Comparison of ENCODE assay signal across 8 cellular contexts in genomic region chr16:25126086-25126666, GRCh38. TPM values are rescaled to one million over a fixed set of nuclear protein-coding genes. Genes with fewer than 3 reads are reported as not detected.
DNase-seq lines count a peak whose midpoint lies in the region; ATAC-seq, FAIRE-seq and TF ChIP-seq lines count a peak whose summit lies in the region.
"Not testable (repeated sequence)": the region's sequence is repeated elsewhere in the genome, so short reads cannot be mapped to it uniquely, and the experiment has no call there.

No MANE protein-coding gene starts in this region.

- H3K4me1 ChIP-seq in ACC112 (ENCODE audit: control insufficient read depth, insufficient read depth, low read length, unreplicated experiment): peaks cover 12% of the 10 kb centered on the region
- H3K4me1 ChIP-seq in H9 (ENCODE audit: insufficient read depth, low read length); H1 (replicated peaks in 1 of 4; ENCODE audit: control insufficient read depth in 3 of 4, insufficient read depth in 4 of 4, low read length in 3 of 4); right cardiac atrium (ENCODE audit: control insufficient read depth, insufficient read depth, low read length): not testable (repeated sequence)

- not testable (repeated sequence) for H2AFZ ChIP-seq in ACC112 (ENCODE audit: low read length, unreplicated experiment); H9 (ENCODE audit: low read length); H1 (ENCODE audit: low read length)

- H2BK120ac ChIP-seq in H9 (ENCODE audit: low read depth, low read length, poor library complexity, severe bottlenecking); H1 (replicated peaks; ENCODE audit: low read depth, low read length): not testable (repeated sequence)

- ATAC-seq in SK-N-SH treated with all-trans-retinoic acid at 6 μM for 48 hours (peak; percentile 47), right cardiac atrium (peak; percentile 68 to 75)
- ATAC-seq in activated T-helper 17 cell treated with anti-CD3 and anti-CD28 coated beads, Interleukin-2, amount 50 U/mL, for 72 hours (replicated peaks): peak; percentile 22
- not testable (repeated sequence) for ATAC-seq in naive thymus-derived CD8-positive, alpha-beta T cell
- ATAC-seq in stimulated activated naive CD8-positive, alpha-beta T cell treated with anti-CD3 and anti-CD28 coated beads, Interleukin-15, amount 100 ng/mL, for 72 hours: peak; percentile 42

- H2BK15ac ChIP-seq in H9 (ENCODE audit: low read depth, low read length); H1 (ENCODE audit: low read length): not testable (repeated sequence)

- H3K4me2 ChIP-seq in H9 (ENCODE audit: insufficient read depth, insufficient read length, low read length); H1 (ENCODE audit: insufficient read depth in 1 of 2, low read depth in 2 of 2, low read length in 2 of 2): not testable (repeated sequence)

- CTCF ChIA-PET in H1 (lab: Charles Lee; ENCODE audit: partially characterized antibody): interaction anchor here (1.0 to 1.8 kb wide), 5 partner anchors 12 to 98 kb away, joined by 3 to 6 read pairs (median 3); no protein-coding TSS in a partner anchor

- H2BK12ac ChIP-seq in H9 (ENCODE audit: insufficient read length, low read depth, low read length); H1 (ENCODE audit: low read depth, low read length): not testable (repeated sequence)

- intact Hi-C loops in right cardiac atrium (cut with DNase I): loop anchor here in 2 of 4 donors (5.0 to 10.0 kb wide), 2 partner anchors 74 to 99 kb away; no protein-coding TSS in a partner anchor

- not testable (repeated sequence) for H3K4ac ChIP-seq in H9 (ENCODE audit: low read depth, low read length); H1 (replicated peaks; ENCODE audit: insufficient read length, low read depth, low read length)

- not testable (repeated sequence) for H4K5ac ChIP-seq in H9 (ENCODE audit: insufficient read length, low read depth, low read length); H1 (ENCODE audit: insufficient read length, low read depth, low read length)

- POLR2A ChIA-PET in H1 (lab: Charles Lee; ENCODE audit: partially characterized antibody): interaction anchor here (1.2 kb wide), 1 partner anchor 11 kb away, joined by 5 read pairs; no protein-coding TSS in a partner anchor
- POLR2A ChIA-PET in naive thymus-derived CD8-positive, alpha-beta T cell (lab: Charles Lee): not testable (repeated sequence)

- not testable (repeated sequence) for H3K9ac ChIP-seq in H9 (ENCODE audit: extremely low read depth, insufficient read length, low read length); H1 (replicated peaks in 1 of 4; ENCODE audit: extremely low read depth in 1 of 4, low read depth in 3 of 4, low read length in 3 of 4)

- not testable (repeated sequence) for TF ChIP-seq RAD21 in H1 (IDR thresholded peaks at IDR 0.05 in 1 of 2, conservative IDR thresholded peaks at IDR 0.05 in 1 of 2; ENCODE audit: low read depth in 2 of 2, low read length in 2 of 2)

- H4K8ac ChIP-seq in H9 (replicated peaks; ENCODE audit: insufficient read length, low read depth, low read length): not testable (repeated sequence)
- peak overlapping the region; percentile 74 for H4K8ac ChIP-seq in H1 (ENCODE audit: extremely low read depth, insufficient read depth, low read length)

- H3K56ac ChIP-seq in H9 (ENCODE audit: insufficient read length, low read depth, low read length); H1 (replicated peaks; ENCODE audit: insufficient read length, low read depth, low read length): not testable (repeated sequence)

- not testable (repeated sequence) for H3K23ac ChIP-seq in H9 (ENCODE audit: insufficient read length, low read depth, low read length); H1 (ENCODE audit: insufficient read length)

- H3K36me3 Mint-ChIP-seq in H9 (ENCODE audit: insufficient read depth in 1 of 3, low read depth in 3 of 3): peaks cover 7 to 23% (median 17%) of the 10 kb centered on the region in 3 experiments; a peak in 6 of 7 replicates
- peaks cover 50% of the 10 kb centered on the region for H3K36me3 Mint-ChIP-seq in activated T-helper 17 cell treated with anti-CD3 and anti-CD28 coated beads, Interleukin-2, amount 50 U/mL, for 72 hours (ENCODE audit: low read depth)
- H3K36me3 Mint-ChIP-seq in naive thymus-derived CD8-positive, alpha-beta T cell: peaks cover 0 to 45% (median 13%) of the 10 kb centered on the region in 3 donors

- H3K9me3 ChIP-seq in H9 (ENCODE audit: control insufficient read depth, low read depth, low read length); H1 (ENCODE audit: insufficient read depth in 2 of 2, low read depth in 1 of 2, low read length in 1 of 2); right cardiac atrium (ENCODE audit: control insufficient read depth, low read length): not testable (repeated sequence)

- H3K4me3 ChIP-seq in ACC112 (ENCODE audit: low read depth, low read length); H1 (ENCODE audit: extremely low read depth in 1 of 4, insufficient read depth in 2 of 4, low read depth in 3 of 4, low read length in 4 of 4); right cardiac atrium (ENCODE audit: low read length): not testable (repeated sequence)

- H4K20me1 ChIP-seq in H9 (ENCODE audit: control insufficient read depth, insufficient read depth, insufficient read length): not testable (repeated sequence)
- peaks cover 0 to 17% of the 10 kb centered on the region in 2 experiments for H4K20me1 ChIP-seq in H1 (replicated peaks in 1 of 2; ENCODE audit: control insufficient read depth in 1 of 2, insufficient read depth in 2 of 2, low read length in 2 of 2)

- H3K27ac ChIP-seq in ACC112 (ENCODE audit: low read depth, low read length): peak overlapping the region; percentile 43
- H3K27ac ChIP-seq in H9 (ENCODE audit: insufficient read length, low read depth, low read length); H1 (ENCODE audit: low read depth, low read length); right cardiac atrium (ENCODE audit: low read length): not testable (repeated sequence)

- not testable (repeated sequence) for H3K4me3 Mint-ChIP-seq in H9; stimulated activated naive CD8-positive, alpha-beta T cell treated with anti-CD3 and anti-CD28 coated beads, Interleukin-15, amount 100 ng/mL, for 72 hours
- H3K4me3 Mint-ChIP-seq in activated T-helper 17 cell treated with anti-CD3 and anti-CD28 coated beads, Interleukin-2, amount 50 U/mL, for 72 hours: peak overlapping the region; percentile 53
- H3K4me3 Mint-ChIP-seq in naive thymus-derived CD8-positive, alpha-beta T cell: peak overlapping the region in 1 of 10 donors; percentile 51

- DNase-seq in H9: peak; percentile 30
- not testable (repeated sequence) for DNase-seq in H1 (ENCODE audit: low read depth in 1 of 2, low spot score in 2 of 2); naive thymus-derived CD8-positive, alpha-beta T cell; stimulated activated naive CD8-positive, alpha-beta T cell treated with anti-CD3 and anti-CD28 coated beads, Interleukin-15, amount 100 ng/mL, for 72 hours
- DNase-seq in right cardiac atrium: peak in 1 of 3 donors; percentile 44

- H3K14ac ChIP-seq in H9 (ENCODE audit: insufficient read depth, low read length); H1 (ENCODE audit: insufficient read length): not testable (repeated sequence)

- not testable (repeated sequence) for H3K27me3 Mint-ChIP-seq in H9 (ENCODE audit: low read depth); activated T-helper 17 cell treated with anti-CD3 and anti-CD28 coated beads, Interleukin-2, amount 50 U/mL, for 72 hours; naive thymus-derived CD8-positive, alpha-beta T cell; stimulated activated naive CD8-positive, alpha-beta T cell treated with anti-CD3 and anti-CD28 coated beads, Interleukin-15, amount 100 ng/mL, for 72 hours

- not testable (repeated sequence) for TF ChIP-seq EP300 in H1 (IDR thresholded peaks at IDR 0.05; ENCODE audit: borderline replicate concordance in 1 of 2, low read depth in 2 of 2, low read length in 2 of 2)

- TF ChIP-seq POLR2A in H1 (IDR thresholded peaks at IDR 0.05; ENCODE audit: control extremely low read depth in 1 of 2, low read depth in 2 of 2, low read length in 2 of 2): not testable (repeated sequence)

- H3K9me3 Mint-ChIP-seq in H9; activated T-helper 17 cell treated with anti-CD3 and anti-CD28 coated beads, Interleukin-2, amount 50 U/mL, for 72 hours; naive thymus-derived CD8-positive, alpha-beta T cell; stimulated activated naive CD8-positive, alpha-beta T cell treated with anti-CD3 and anti-CD28 coated beads, Interleukin-15, amount 100 ng/mL, for 72 hours: not testable (repeated sequence)

- H2AK5ac ChIP-seq in H9 (ENCODE audit: insufficient read length, low read length); H1 (ENCODE audit: low read depth, low read length): not testable (repeated sequence)

- not testable (repeated sequence) for H2BK20ac ChIP-seq in H9 (ENCODE audit: low read depth, low read length, poor library complexity, severe bottlenecking); H1 (ENCODE audit: low read length)

- H3K18ac ChIP-seq in H9 (ENCODE audit: insufficient read length, low read depth, low read length); H1 (ENCODE audit: extremely low read depth, low read length): not testable (repeated sequence)

- no CpG with 5 or more reads among the region's 13 CpGs for WGBS in H9 (ENCODE audit: extremely low coverage, insufficient read length, low lambda C conversion rate)
- WGBS in H1 (ENCODE audit: extremely low coverage in 1 of 2, insufficient coverage in 1 of 2, insufficient read length in 1 of 2, insufficient replicate concordance in 2 of 2, low coverage in 1 of 2, low lambda C conversion rate in 2 of 2, missing lambda C conversion rate in 1 of 2), 2 experiments: 85% methylated on average over 13 of the region's 13 CpGs; no CpG with 5 or more reads in 1 of the 2 experiments
- whole genome bisulfite sequencing in right cardiac atrium: 79% methylated on average over 13 of the region's 13 CpGs

- not testable (repeated sequence) for H3K36me3 ChIP-seq in ACC112 (ENCODE audit: insufficient read depth, low read length)
- peaks cover 3 to 24% (median 4%) of the 10 kb centered on the region in 4 experiments; a peak in 6 of 8 replicates for H3K36me3 ChIP-seq in H1 (ENCODE audit: control insufficient read depth in 2 of 4, insufficient read depth in 4 of 4, low read length in 3 of 4)

- H4K91ac ChIP-seq in H9 (ENCODE audit: insufficient read length, low read depth, low read length); H1 (replicated peaks; ENCODE audit: insufficient read length, low read length): not testable (repeated sequence)

- not testable (repeated sequence) for H3K23me2 ChIP-seq in H9 (ENCODE audit: insufficient read length, low read depth, low read length, poor library complexity, severe bottlenecking); H1 (ENCODE audit: low read depth, low read length)

- not testable (repeated sequence) for H3K27me3 ChIP-seq in ACC112 (ENCODE audit: insufficient read depth, low read length); H9 (ENCODE audit: insufficient read depth, low read length); H1 (replicated peaks in 1 of 4; ENCODE audit: control insufficient read depth in 3 of 4, extremely low read depth in 1 of 4, insufficient read depth in 3 of 4, low read length in 3 of 4); right cardiac atrium (ENCODE audit: control insufficient read depth, insufficient read depth)

- peak overlapping the region in 2 of 3 experiments; percentile 16 to 38; a peak in 1 of 7 replicates for H3K27ac Mint-ChIP-seq in H9
- peak overlapping the region; percentile 90 for H3K27ac Mint-ChIP-seq in activated T-helper 17 cell treated with anti-CD3 and anti-CD28 coated beads, Interleukin-2, amount 50 U/mL, for 72 hours
- H3K27ac Mint-ChIP-seq in naive thymus-derived CD8-positive, alpha-beta T cell: peak overlapping the region in 6 of 10 donors; percentile 31 to 66 (median 50)
- H3K27ac Mint-ChIP-seq in stimulated activated naive CD8-positive, alpha-beta T cell treated with anti-CD3 and anti-CD28 coated beads, Interleukin-15, amount 100 ng/mL, for 72 hours: peak overlapping the region; percentile 56 to 84

- H3K79me2 ChIP-seq in ACC112 (ENCODE audit: control insufficient read depth, insufficient read depth, low read length, unreplicated experiment); H9 (ENCODE audit: insufficient read depth, low read length): not testable (repeated sequence)
- H3K79me2 ChIP-seq in H1 (ENCODE audit: control insufficient read depth in 1 of 2, insufficient read depth in 2 of 2, low read length in 2 of 2): peaks cover 0 to 34% of the 10 kb centered on the region in 2 experiments; a peak in 2 of 4 replicates

- not testable (repeated sequence) for TF ChIP-seq CTCF in H9 (conservative IDR thresholded peaks at IDR 0.05); H1 (IDR thresholded peaks at IDR 0.05; ENCODE audit: control extremely low read depth in 1 of 3, insufficient read depth in 1 of 3, low read depth in 1 of 3, low read length in 3 of 3)

- not testable (repeated sequence) for H3K4me1 Mint-ChIP-seq in H9
- peaks cover 26% of the 10 kb centered on the region for H3K4me1 Mint-ChIP-seq in activated T-helper 17 cell treated with anti-CD3 and anti-CD28 coated beads, Interleukin-2, amount 50 U/mL, for 72 hours
- peaks cover 21 to 41% (median 40%) of the 10 kb centered on the region in 4 donors for H3K4me1 Mint-ChIP-seq in naive thymus-derived CD8-positive, alpha-beta T cell
- H3K4me1 Mint-ChIP-seq in stimulated activated naive CD8-positive, alpha-beta T cell treated with anti-CD3 and anti-CD28 coated beads, Interleukin-15, amount 100 ng/mL, for 72 hours: peaks cover 41% of the 10 kb centered on the region

- H2BK5ac ChIP-seq in H9 (ENCODE audit: insufficient read length, low read length); H1 (ENCODE audit: low read depth, low read length): not testable (repeated sequence)

- not testable (repeated sequence) for FAIRE-seq in H1 (lab: Jason Lieb, UNC)

- H3T11ph ChIP-seq in H9 (ENCODE audit: low read length): not testable (repeated sequence)

- H3K79me1 ChIP-seq in H9 (ENCODE audit: insufficient read depth, low read depth, low read length, poor library complexity, severe bottlenecking); H1 (ENCODE audit: low read depth, low read length): not testable (repeated sequence)

RNA-seq across cellular contexts. Expression of gene LCMT1, which starts 14.6 kb away (rescaled TPM):
- total RNA-seq in H9 (2021) (80.6 and 81.2 TPM in 2 replicates), right cardiac atrium (10 to 100 TPM; 34.2 to 41.6 (median 35.5) TPM)
- 10 to 100 TPM; 33.9 to 43.0 TPM for total RNA-seq in activated T-helper 17 cell treated with anti-CD3 and anti-CD28 coated beads, Interleukin-2, amount 50 U/mL, for 72 hours
- 80.8 and 81.1 TPM in 2 replicates for total RNA-seq in H1 (2021; fragmentation: NEBNext Ultra II Directional; extraction: Animal tissue kit (Norgen Biotek cat#: 25700))
- polyA plus RNA-seq in H1 (2011; rRNA removed) (45.0 and 61.0 TPM in 2 replicates), right cardiac atrium (36.1 TPM)
- 55.4 TPM for polyA plus RNA-seq in H1 (2011; cell fraction: cytosol; rRNA removed)
- polyA plus RNA-seq in H1 (2011; cell fraction: nucleus; rRNA removed): 41.0 TPM
- polyA plus RNA-seq in H1 (2012, experiment 1 of 2): 84.6 to 114 TPM (median 102 TPM) in 4 replicates
- 60.3 TPM for polyA plus RNA-seq in H1 (2012, experiment 2 of 2)
- 55.3 TPM for polyA plus RNA-seq in H1 (2013, experiment 1 of 2)
- polyA plus RNA-seq in H1 (2013, experiment 2 of 2): 56.1 TPM
- 62.4 and 70.1 TPM in 2 replicates for polyA minus RNA-seq in H1 (2011; rRNA and poly(A)+ RNA removed)
- polyA minus RNA-seq in H1 (2011; cell fraction: cytosol; rRNA and poly(A)+ RNA removed): 51.8 TPM
- polyA minus RNA-seq in H1 (2011; cell fraction: nucleus; rRNA and poly(A)+ RNA removed): 53.0 TPM
- total RNA-seq in naive thymus-derived CD8-positive, alpha-beta T cell: 10 to 100 TPM; 29.9 to 35.0 TPM
- polyA plus RNA-seq in naive thymus-derived CD8-positive, alpha-beta T cell: 10 to 100 TPM; 38.7 to 41.4 (median 40.6) TPM

Comparison
In these comparisons a context has a peak if more than half of its experiments do, and no peak if none do; other contexts are left out.
1. H3K27ac Mint-ChIP-seq: peak in every context shown above with its lines; median percentile 90 in activated T-helper 17 cell treated with anti-CD3 and anti-CD28 coated beads, Interleukin-2, amount 50 U/mL, for 72 hours; 70 in stimulated activated naive CD8-positive, alpha-beta T cell treated with anti-CD3 and anti-CD28 coated beads, Interleukin-15, amount 100 ng/mL, for 72 hours; 50 in naive thymus-derived CD8-positive, alpha-beta T cell; 27 in H9.